Comparison of ENCODE assay signal across 1 cellular context in genomic region chr1:5991784-5992033, GRCh38.
TF ChIP-seq lines count a peak whose summit lies in the region.

No MANE protein-coding gene starts in this region.

TF ChIP-seq in GM23338, 12 proteins besides CTCF, POLR2A, EP300 and RAD21 (continued from another document):
- TF ChIP-seq ZNF462 (CRISPR knock-in tag; IDR thresholded peaks at IDR 0.05) (no peak), ETS1 (IDR thresholded peaks at IDR 0.05) (no peak)
